Comparison of ENCODE assay signal across 8 cellular contexts in genomic region chr2:236352761-236353593, GRCh38.
DNase-seq lines count a peak whose midpoint lies in the region; ATAC-seq and TF ChIP-seq lines count a peak whose summit lies in the region.

No MANE protein-coding gene starts in this region.

- no peaks in the 10 kb centered on the region for H3K79me2 ChIP-seq in OCI-LY3 (ENCODE audit: low read length)

- H2AFZ ChIP-seq in OCI-LY3 (ENCODE audit: low read depth, low read length), result no peak overlapping the region

- intact Hi-C loops in colonic mucosa (cut with DNase I), result loop anchor here (5.0 kb wide), 1 partner anchor 719 kb away; no protein-coding TSS in a partner anchor

- peak overlapping the region; percentile 24 for H3K4me2 ChIP-seq in OCI-LY3 (ENCODE audit: low read length)

- H3K36me3 ChIP-seq in OCI-LY3 (replicated peaks; ENCODE audit: low read depth, low read length), result no peaks in the 10 kb centered on the region
- no peaks in the 10 kb centered on the region for H3K36me3 ChIP-seq in colonic mucosa

- H3K4me1 ChIP-seq in OCI-LY3 (ENCODE audit: low read length), result peaks cover 4% of the 10 kb centered on the region; the same call in 1 of the 2 replicates
- no peaks in the 10 kb centered on the region for H3K4me1 ChIP-seq in colonic mucosa

- H3K9ac ChIP-seq in OCI-LY3 (ENCODE audit: low read length) (no peak overlapping the region), colonic mucosa (ENCODE audit: low read depth in 2 of 2, low read length in 2 of 2) (no peak overlapping the region)

- DNase-seq in CD1c-positive myeloid dendritic cell (ENCODE audit: extremely low spot score), result peak; percentile 59
- peak; percentile 60 for DNase-seq in GM20000 (ENCODE audit: low spot score)
- DNase-seq in colonic mucosa, result no peak
- DNase-seq in midbrain (lab: John Stamatoyannopoulos, UW), result peak; percentile 47
- DNase-seq in activated gamma-delta T cell treated with Interleukin-2 at 50 U/mL for 16 hours, result no peak
- DNase-seq in NCI-H187 treated with DMSO at 0.1 percent for 48 hours (lab: John Stamatoyannopoulos, UW), result no peak

- H3K27me3 ChIP-seq in OCI-LY3 (ENCODE audit: low read depth, low read length) (no peaks in the 10 kb centered on the region), colonic mucosa (no peaks in the 10 kb centered on the region)

- no peak overlapping the region for H3K27ac ChIP-seq in OCI-LY3 (ENCODE audit: low read length)
- no peak overlapping the region for H3K27ac ChIP-seq in colonic mucosa

- ATAC-seq in GM21381 (IDR thresholded peaks at IDR 0.05; ENCODE audit: unreplicated experiment), result no peak

- H3K4me3 ChIP-seq in OCI-LY3 (ENCODE audit: low read length), result no peak overlapping the region
- H3K4me3 ChIP-seq in colonic mucosa, result no peak overlapping the region

- H3K9me3 ChIP-seq in OCI-LY3 (ENCODE audit: insufficient read depth, low read length) (no peaks in the 10 kb centered on the region), colonic mucosa (no peaks in the 10 kb centered on the region)

- H4K20me1 ChIP-seq in OCI-LY3 (ENCODE audit: insufficient read depth, low read length), result no peaks in the 10 kb centered on the region

- TF ChIP-seq CTCF in GM20000 (IDR thresholded peaks at IDR 0.05; ENCODE audit: extremely low read depth, missing control alignments), result peak; percentile 36
- peak; percentile 67 for TF ChIP-seq CTCF in OCI-LY3 (IDR thresholded peaks at IDR 0.05; ENCODE audit: low read depth, low read length)
- TF ChIP-seq CTCF in colonic mucosa (IDR thresholded peaks at IDR 0.05), result peak; percentile 73

Comparison
In these comparisons a context has a peak if more than half of its experiments do, and no peak if none do; other contexts are left out.
1. DNase-seq: peak in CD1c-positive myeloid dendritic cell (single experiment), GM20000 (single experiment) and midbrain (single experiment); none in colonic mucosa (single experiment), activated gamma-delta T cell treated with Interleukin-2 at 50 U/mL for 16 hours (single experiment) and NCI-H187 treated with DMSO at 0.1 percent for 48 hours (single experiment).
2. Peak in every context shown above with its lines, with median percentiles within 50 percentile points of each other: CTCF ChIP-seq.